In the genomic region with DNA sequence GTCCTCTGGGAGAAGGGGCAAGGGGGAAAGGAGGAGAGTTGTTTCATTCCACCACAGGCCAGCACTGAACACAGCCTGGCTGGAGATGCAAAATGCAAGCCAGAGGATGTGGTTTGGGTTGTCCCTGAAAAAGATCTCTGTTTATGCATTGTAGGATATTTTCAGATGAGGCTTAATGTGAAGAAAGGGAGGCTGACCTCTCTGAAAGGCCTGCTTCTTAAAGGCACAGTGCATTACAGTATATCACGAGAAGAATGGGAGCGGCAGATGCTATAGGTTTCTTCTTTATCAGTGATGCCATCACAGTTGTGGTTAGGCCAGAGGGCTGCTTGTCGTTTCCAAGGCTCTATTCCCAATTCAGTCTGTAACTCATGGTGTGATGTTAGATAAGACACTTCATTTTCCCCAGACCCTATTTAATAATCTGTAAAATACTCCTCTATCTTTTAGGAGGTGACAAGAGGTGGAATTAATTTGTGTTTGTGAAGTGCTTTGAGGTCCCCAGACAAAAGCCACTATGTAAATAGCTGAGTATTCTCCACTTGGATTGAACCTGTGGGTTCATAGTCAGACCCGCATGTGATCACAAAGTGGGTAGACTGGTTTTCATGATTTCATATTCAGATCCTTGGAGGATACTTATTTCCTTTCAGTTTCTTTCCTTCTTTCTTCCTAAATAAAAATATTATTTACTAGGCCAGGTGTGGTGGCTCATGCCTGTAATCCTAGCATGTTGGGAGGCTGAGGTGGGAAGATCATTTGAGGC, we compare ENCODE assay signal across 1 cellular context.
TF ChIP-seq lines count a peak whose summit lies in the region.

No MANE protein-coding gene starts in this region.

TF ChIP-seq in K562, 482 proteins besides CTCF, POLR2A, EP300 and RAD21 (continued from another document):
- TF ChIP-seq HDAC8 (tag; IDR thresholded peaks at IDR 0.05) (no peak), HES1 (IDR thresholded peaks at IDR 0.05; ENCODE audit: low read depth) (peak; percentile 37; the same call in 1 of the 2 replicates), FOXA3 (CRISPR knock-in tag; conservative IDR thresholded peaks at IDR 0.05 in 1 of 2, IDR thresholded peaks at IDR 0.05 in 1 of 2) (0 out of 4 replicates have a peak, but pooled peaks of 1 of the 2 experiments have one; percentile 51), PYGO2 (tag; IDR thresholded peaks at IDR 0.05) (no peak), PURB (CRISPR knock-in tag; IDR thresholded peaks at IDR 0.05; ENCODE audit: low read depth) (no peak), ARID1B (IDR thresholded peaks at IDR 0.05) (peak; percentile 30), ATF1 (CRISPR knock-in tag; IDR thresholded peaks at IDR 0.05) (no peak), ATF1 (tag; IDR thresholded peaks at IDR 0.05) (peak; percentile 15; the same call in 1 of the 2 replicates), GATA2 (CRISPR knock-in tag; IDR thresholded peaks at IDR 0.05) (0 out of 2 replicates have a peak, but pooled peaks have one; percentile 15), FOSL1 (tag; conservative IDR thresholded peaks at IDR 0.05) (peak; percentile 49; the same call in 1 of the 2 replicates), TEAD4 (IDR thresholded peaks at IDR 0.05; ENCODE audit: low read length) (peak; percentile 60; the same call in 1 of the 2 replicates), TEAD4 (CRISPR knock-in tag; IDR thresholded peaks at IDR 0.05; ENCODE audit: borderline replicate concordance) (no peak), ZNF644 (tag; IDR thresholded peaks at IDR 0.05; ENCODE audit: low read depth) (no peak), L3MBTL2 (IDR thresholded peaks at IDR 0.05) (peak; percentile 18; the same call in 1 of the 2 replicates), RCOR1 (IDR thresholded peaks at IDR 0.05; ENCODE audit: borderline replicate concordance in 1 of 2, low read depth in 2 of 2, low read length in 2 of 2) (peak in 1 of 2 experiments; percentile 38; a peak in 1 of 4 replicates), RNF2 (IDR thresholded peaks at IDR 0.05) (no peak), KHSRP (IDR thresholded peaks at IDR 0.05) (no peak), POLR2AphosphoS2 (IDR thresholded peaks at IDR 0.05; ENCODE audit: low read length) (no peak), CCNT2 (IDR thresholded peaks at IDR 0.05; ENCODE audit: borderline replicate concordance, extremely low read depth, insufficient read length, low read depth, low read length) (peak; percentile 47), CBFA2T3 (IDR thresholded peaks at IDR 0.05) (peak; percentile 34; the same call in 1 of the 2 replicates), SOX6 (IDR thresholded peaks at IDR 0.05) (peak; percentile 69), MED1 (CRISPR knock-in tag; IDR thresholded peaks at IDR 0.05; ENCODE audit: borderline replicate concordance) (no peak), ZNF431 (CRISPR knock-in tag; IDR thresholded peaks at IDR 0.05) (no peak), ESRRA (IDR thresholded peaks at IDR 0.05; ENCODE audit: borderline replicate concordance, low read depth) (peak; percentile 92; the same call in 1 of the 2 replicates), ZBTB8A (IDR thresholded peaks at IDR 0.05; ENCODE audit: partially characterized antibody) (no peak), ZC3H11A (IDR thresholded peaks at IDR 0.05; ENCODE audit: low read depth, low read length) (no peak), SRF (CRISPR knock-in tag; IDR thresholded peaks at IDR 0.05) (peak in 1 of 2 experiments; percentile 43; a peak in 1 of 4 replicates), CEBPG (CRISPR knock-in tag; IDR thresholded peaks at IDR 0.05) (no peak), CEBPG (tag; conservative IDR thresholded peaks at IDR 0.05 in 1 of 2, IDR thresholded peaks at IDR 0.05 in 1 of 2) (no peak), SMARCE1 (IDR thresholded peaks at IDR 0.05) (peak; percentile 42; the same call in 1 of the 2 replicates), MEIS2 (IDR thresholded peaks at IDR 0.05; ENCODE audit: partially characterized antibody) (peak; percentile 43)
- TF ChIP-seq, protein P1, sequence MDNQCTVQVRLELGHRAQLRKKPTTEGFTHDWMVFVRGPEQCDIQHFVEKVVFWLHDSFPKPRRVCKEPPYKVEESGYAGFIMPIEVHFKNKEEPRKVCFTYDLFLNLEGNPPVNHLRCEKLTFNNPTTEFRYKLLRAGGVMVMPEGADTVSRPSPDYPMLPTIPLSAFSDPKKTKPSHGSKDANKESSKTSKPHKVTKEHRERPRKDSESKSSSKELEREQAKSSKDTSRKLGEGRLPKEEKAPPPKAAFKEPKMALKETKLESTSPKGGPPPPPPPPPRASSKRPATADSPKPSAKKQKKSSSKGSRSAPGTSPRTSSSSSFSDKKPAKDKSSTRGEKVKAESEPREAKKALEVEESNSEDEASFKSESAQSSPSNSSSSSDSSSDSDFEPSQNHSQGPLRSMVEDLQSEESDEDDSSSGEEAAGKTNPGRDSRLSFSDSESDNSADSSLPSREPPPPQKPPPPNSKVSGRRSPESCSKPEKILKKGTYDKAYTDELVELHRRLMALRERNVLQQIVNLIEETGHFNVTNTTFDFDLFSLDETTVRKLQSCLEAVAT (IDR thresholded peaks at IDR 0.05): peak in 1 of 2 experiments; percentile 46; a peak in 1 of 4 replicates
- TF ChIP-seq, protein P2, sequence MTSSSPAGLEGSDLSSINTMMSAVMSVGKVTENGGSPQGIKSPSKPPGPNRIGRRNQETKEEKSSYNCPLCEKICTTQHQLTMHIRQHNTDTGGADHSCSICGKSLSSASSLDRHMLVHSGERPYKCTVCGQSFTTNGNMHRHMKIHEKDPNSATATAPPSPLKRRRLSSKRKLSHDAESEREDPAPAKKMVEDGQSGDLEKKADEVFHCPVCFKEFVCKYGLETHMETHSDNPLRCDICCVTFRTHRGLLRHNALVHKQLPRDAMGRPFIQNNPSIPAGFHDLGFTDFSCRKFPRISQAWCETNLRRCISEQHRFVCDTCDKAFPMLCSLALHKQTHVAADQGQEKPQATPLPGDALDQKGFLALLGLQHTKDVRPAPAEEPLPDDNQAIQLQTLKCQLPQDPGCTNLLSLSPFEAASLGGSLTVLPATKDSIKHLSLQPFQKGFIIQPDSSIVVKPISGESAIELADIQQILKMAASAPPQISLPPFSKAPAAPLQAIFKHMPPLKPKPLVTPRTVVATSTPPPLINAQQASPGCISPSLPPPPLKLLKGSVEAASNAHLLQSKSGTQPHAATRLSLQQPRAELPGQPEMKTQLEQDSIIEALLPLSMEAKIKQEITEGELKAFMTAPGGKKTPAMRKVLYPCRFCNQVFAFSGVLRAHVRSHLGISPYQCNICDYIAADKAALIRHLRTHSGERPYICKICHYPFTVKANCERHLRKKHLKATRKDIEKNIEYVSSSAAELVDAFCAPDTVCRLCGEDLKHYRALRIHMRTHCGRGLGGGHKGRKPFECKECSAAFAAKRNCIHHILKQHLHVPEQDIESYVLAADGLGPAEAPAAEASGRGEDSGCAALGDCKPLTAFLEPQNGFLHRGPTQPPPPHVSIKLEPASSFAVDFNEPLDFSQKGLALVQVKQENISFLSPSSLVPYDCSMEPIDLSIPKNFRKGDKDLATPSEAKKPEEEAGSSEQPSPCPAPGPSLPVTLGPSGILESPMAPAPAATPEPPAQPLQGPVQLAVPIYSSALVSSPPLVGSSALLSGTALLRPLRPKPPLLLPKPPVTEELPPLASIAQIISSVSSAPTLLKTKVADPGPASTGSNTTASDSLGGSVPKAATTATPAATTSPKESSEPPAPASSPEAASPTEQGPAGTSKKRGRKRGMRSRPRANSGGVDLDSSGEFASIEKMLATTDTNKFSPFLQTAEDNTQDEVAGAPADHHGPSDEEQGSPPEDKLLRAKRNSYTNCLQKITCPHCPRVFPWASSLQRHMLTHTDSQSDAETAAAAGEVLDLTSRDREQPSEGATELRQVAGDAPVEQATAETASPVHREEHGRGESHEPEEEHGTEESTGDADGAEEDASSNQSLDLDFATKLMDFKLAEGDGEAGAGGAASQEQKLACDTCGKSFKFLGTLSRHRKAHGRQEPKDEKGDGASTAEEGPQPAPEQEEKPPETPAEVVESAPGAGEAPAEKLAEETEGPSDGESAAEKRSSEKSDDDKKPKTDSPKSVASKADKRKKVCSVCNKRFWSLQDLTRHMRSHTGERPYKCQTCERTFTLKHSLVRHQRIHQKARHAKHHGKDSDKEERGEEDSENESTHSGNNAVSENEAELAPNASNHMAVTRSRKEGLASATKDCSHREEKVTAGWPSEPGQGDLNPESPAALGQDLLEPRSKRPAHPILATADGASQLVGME (CRISPR knock-in tag; IDR thresholded peaks at IDR 0.05): no peak
- TF ChIP-seq, protein P3, sequence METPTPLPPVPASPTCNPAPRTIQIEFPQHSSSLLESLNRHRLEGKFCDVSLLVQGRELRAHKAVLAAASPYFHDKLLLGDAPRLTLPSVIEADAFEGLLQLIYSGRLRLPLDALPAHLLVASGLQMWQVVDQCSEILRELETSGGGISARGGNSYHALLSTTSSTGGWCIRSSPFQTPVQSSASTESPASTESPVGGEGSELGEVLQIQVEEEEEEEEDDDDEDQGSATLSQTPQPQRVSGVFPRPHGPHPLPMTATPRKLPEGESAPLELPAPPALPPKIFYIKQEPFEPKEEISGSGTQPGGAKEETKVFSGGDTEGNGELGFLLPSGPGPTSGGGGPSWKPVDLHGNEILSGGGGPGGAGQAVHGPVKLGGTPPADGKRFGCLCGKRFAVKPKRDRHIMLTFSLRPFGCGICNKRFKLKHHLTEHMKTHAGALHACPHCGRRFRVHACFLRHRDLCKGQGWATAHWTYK (CRISPR knock-in tag; IDR thresholded peaks at IDR 0.05): 0 out of 2 replicates have a peak, but pooled peaks have one; percentile 26
- TF ChIP-seq, protein P4, sequence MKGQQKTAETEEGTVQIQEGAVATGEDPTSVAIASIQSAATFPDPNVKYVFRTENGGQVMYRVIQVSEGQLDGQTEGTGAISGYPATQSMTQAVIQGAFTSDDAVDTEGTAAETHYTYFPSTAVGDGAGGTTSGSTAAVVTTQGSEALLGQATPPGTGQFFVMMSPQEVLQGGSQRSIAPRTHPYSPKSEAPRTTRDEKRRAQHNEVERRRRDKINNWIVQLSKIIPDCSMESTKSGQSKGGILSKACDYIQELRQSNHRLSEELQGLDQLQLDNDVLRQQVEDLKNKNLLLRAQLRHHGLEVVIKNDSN (CRISPR knock-in tag; IDR thresholded peaks at IDR 0.05): 0 out of 2 replicates have a peak, but pooled peaks have one; percentile 20
- TF ChIP-seq, protein P5, sequence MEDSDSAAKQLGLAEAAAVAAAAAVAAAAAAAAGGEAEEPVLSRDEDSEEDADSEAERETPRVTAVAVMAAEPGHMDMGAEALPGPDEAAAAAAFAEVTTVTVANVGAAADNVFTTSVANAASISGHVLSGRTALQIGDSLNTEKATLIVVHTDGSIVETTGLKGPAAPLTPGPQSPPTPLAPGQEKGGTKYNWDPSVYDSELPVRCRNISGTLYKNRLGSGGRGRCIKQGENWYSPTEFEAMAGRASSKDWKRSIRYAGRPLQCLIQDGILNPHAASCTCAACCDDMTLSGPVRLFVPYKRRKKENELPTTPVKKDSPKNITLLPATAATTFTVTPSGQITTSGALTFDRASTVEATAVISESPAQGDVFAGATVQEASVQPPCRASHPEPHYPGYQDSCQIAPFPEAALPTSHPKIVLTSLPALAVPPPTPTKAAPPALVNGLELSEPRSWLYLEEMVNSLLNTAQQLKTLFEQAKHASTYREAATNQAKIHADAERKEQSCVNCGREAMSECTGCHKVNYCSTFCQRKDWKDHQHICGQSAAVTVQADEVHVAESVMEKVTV (CRISPR knock-in tag; IDR thresholded peaks at IDR 0.05): 0 out of 2 replicates have a peak, but pooled peaks have one; percentile 5
- TF ChIP-seq, protein P6, sequence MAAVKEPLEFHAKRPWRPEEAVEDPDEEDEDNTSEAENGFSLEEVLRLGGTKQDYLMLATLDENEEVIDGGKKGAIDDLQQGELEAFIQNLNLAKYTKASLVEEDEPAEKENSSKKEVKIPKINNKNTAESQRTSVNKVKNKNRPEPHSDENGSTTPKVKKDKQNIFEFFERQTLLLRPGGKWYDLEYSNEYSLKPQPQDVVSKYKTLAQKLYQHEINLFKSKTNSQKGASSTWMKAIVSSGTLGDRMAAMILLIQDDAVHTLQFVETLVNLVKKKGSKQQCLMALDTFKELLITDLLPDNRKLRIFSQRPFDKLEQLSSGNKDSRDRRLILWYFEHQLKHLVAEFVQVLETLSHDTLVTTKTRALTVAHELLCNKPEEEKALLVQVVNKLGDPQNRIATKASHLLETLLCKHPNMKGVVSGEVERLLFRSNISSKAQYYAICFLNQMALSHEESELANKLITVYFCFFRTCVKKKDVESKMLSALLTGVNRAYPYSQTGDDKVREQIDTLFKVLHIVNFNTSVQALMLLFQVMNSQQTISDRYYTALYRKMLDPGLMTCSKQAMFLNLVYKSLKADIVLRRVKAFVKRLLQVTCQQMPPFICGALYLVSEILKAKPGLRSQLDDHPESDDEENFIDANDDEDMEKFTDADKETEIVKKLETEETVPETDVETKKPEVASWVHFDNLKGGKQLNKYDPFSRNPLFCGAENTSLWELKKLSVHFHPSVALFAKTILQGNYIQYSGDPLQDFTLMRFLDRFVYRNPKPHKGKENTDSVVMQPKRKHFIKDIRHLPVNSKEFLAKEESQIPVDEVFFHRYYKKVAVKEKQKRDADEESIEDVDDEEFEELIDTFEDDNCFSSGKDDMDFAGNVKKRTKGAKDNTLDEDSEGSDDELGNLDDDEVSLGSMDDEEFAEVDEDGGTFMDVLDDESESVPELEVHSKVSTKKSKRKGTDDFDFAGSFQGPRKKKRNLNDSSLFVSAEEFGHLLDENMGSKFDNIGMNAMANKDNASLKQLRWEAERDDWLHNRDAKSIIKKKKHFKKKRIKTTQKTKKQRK (IDR thresholded peaks at IDR 0.05; ENCODE audit: borderline replicate concordance, low read depth, low read length): no peak
TF ChIP-seq in K562: peak in this region for 25.
